26 cellular contexts compared by ENCODE assay signal in the genomic region with DNA sequence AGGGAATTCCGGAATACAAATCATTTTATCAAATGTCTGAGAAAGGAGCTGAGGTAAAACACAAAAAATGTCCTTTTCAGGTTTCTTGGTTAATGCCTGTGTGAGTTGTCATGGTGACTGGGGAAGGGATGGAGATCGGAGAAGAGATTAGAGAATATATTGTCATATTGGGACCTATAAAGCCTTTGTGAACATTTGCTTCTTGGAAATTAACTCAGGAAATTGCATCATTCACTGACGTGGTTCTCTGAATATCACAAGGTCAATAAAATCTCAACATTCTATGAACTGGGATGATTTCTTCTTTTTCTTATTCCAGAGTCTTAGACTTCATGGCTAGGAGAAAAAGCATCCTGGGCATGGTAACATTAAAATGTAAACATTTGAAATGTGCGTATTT.
A peak's percentile ranks its signal among the peaks of the same experiment; 100 is the strongest.
DNase-seq lines count a peak whose midpoint lies in the region; ATAC-seq and TF ChIP-seq lines count a peak whose summit lies in the region.
"Had no signal": no experiment of that assay in that cellular context is flagged by ENCODE, and none has a peak within 500 bp of the region (broad histone marks: within the 10 kb centered on the region; RNA-seq: fewer than 3 reads in every experiment).

No MANE protein-coding gene starts in this region.

- in situ Hi-C loops in SK-MEL-5 (cut with HindIII; ENCODE audit: low pct_unique_long_range_greater_than_20kb, low sequenced_read_pairs): no loop called here

- peaks cover 6% of the 10 kb centered on the region for H3K27me3 Mint-ChIP-seq in activated T-cell treated with anti-CD3 and anti-CD28 coated beads, Interleukin-2, amount 50 U/mL, for 72 hours (ENCODE audit: low read depth)
- peaks cover 28% of the 10 kb centered on the region for H3K27me3 Mint-ChIP-seq in activated T-cell treated with anti-CD3 and anti-CD28 coated beads, Interleukin-2, amount 50 U/mL, for 24 hours
- H3K27me3 Mint-ChIP-seq: activated naive CD8-positive, alpha-beta T cell treated with anti-CD3 and anti-CD28 coated beads, Interleukin-2, amount 10 ng/mL, durations not matched to agents 7 days and 5 days; brain had no signal

- WGBS in psoas muscle, 3 donors: 71 to 73% (median 71%) methylated on average over 4 of the region's 4 CpGs

- H3K4me3 ChIP-seq in psoas muscle: no peak overlapping the region
- H3K4me3 ChIP-seq: right lobe of liver, testis had no signal

- intact Hi-C loops in psoas muscle (cut with DNase I): no loop called here

- peaks cover 0 to 2% of the 10 kb centered on the region in 2 donors for H3K9me3 Mint-ChIP-seq in activated T-cell treated with anti-CD3 and anti-CD28 coated beads, Interleukin-2, amount 50 U/mL, for 72 hours
- H3K9me3 Mint-ChIP-seq in activated T-cell treated with anti-CD3 and anti-CD28 coated beads, Interleukin-2, amount 50 U/mL, for 24 hours: no peaks in the 10 kb centered on the region
- H3K9me3 Mint-ChIP-seq: activated naive CD8-positive, alpha-beta T cell treated with anti-CD3 and anti-CD28 coated beads, Interleukin-2, amount 10 ng/mL, durations not matched to agents 7 days and 5 days had no signal

- H3K9me3 ChIP-seq in psoas muscle: peaks cover 12% of the 10 kb centered on the region
- H3K9me3 ChIP-seq: BE2C, right lobe of liver, testis had no signal

- DNase-seq in activated T-cell treated with anti-CD3 and anti-CD28 coated beads, Interleukin-2, amount 50 U/mL, for 72 hours: no peak
- DNase-seq in activated T-cell treated with anti-CD3 and anti-CD28 coated beads, Interleukin-2, amount 50 U/mL, for 24 hours: no peak
- DNase-seq in SK-MEL-5 (ENCODE audit: low read depth, low spot score) (peak; percentile 25), fibroblast of peridontal ligament (ENCODE audit: extremely low read depth) (peak; percentile 51), stromal cell of bone marrow (ENCODE audit: low read depth) (peak; percentile 33), SK-N-DZ (ENCODE audit: low spot score) (no peak), psoas muscle (no peak)
- DNase-seq: 8988T; activated CD8-positive, alpha-beta T cell treated with anti-CD3 and anti-CD28 coated beads, Interleukin-2, amount 10 ng/mL, durations not matched to agents 7 days and 5 days; activated effector memory CD4-positive, alpha-beta T cell treated with anti-CD3 and anti-CD28 coated beads, Interleukin-2, amount 50 U/mL, for 16 hours; activated naive CD8-positive, alpha-beta T cell treated with anti-CD3 and anti-CD28 coated beads, Interleukin-2, amount 10 ng/mL, durations not matched to agents 7 days and 5 days; BE2C; DMS153; foreskin melanocyte; KBM-7; left colon; NCI-H1417; NCI-H2081 treated with DMSO at 0.1 percent for 48 hours; right lobe of liver; stimulated activated CD4-positive, alpha-beta T cell treated with anti-CD3 and anti-CD28 coated beads, Interleukin-15, amount 100 ng/mL, for 24 hours; stimulated activated naive B cell treated with anti-CD40 and anti-IgM and Interleukin-4, amounts not matched to agents 10 μg/mL and 1 μg/mL and 100 μg/mL, for 72 hours; T-helper 2 cell; testis had no signal

- no peaks in the 10 kb centered on the region for H3K4me1 Mint-ChIP-seq in activated T-cell treated with anti-CD3 and anti-CD28 coated beads, Interleukin-2, amount 50 U/mL, for 72 hours (ENCODE audit: low read depth)
- no peaks in the 10 kb centered on the region for H3K4me1 Mint-ChIP-seq in activated T-cell treated with anti-CD3 and anti-CD28 coated beads, Interleukin-2, amount 50 U/mL, for 24 hours (ENCODE audit: low read depth)
- H3K4me1 Mint-ChIP-seq: activated naive CD8-positive, alpha-beta T cell treated with anti-CD3 and anti-CD28 coated beads, Interleukin-2, amount 10 ng/mL, durations not matched to agents 7 days and 5 days; stimulated activated naive B cell treated with anti-CD40 and anti-IgM and Interleukin-4, amounts not matched to agents 10 μg/mL and 1 μg/mL and 100 μg/mL, for 72 hours had no signal

- H3K27ac ChIP-seq in psoas muscle: no peak overlapping the region
- H3K27ac ChIP-seq: right lobe of liver, testis had no signal

- H3K27ac Mint-ChIP-seq in activated T-cell treated with anti-CD3 and anti-CD28 coated beads, Interleukin-2, amount 50 U/mL, for 72 hours: peak overlapping the region; percentile 57
- H3K27ac Mint-ChIP-seq in activated T-cell treated with anti-CD3 and anti-CD28 coated beads, Interleukin-2, amount 50 U/mL, for 24 hours: no peak overlapping the region
- H3K27ac Mint-ChIP-seq: activated CD8-positive, alpha-beta T cell treated with anti-CD3 and anti-CD28 coated beads, Interleukin-2, amount 10 ng/mL, durations not matched to agents 7 days and 5 days; activated naive CD8-positive, alpha-beta T cell treated with anti-CD3 and anti-CD28 coated beads, Interleukin-2, amount 10 ng/mL, durations not matched to agents 7 days and 5 days; stimulated activated naive B cell treated with anti-CD40 and anti-IgM and Interleukin-4, amounts not matched to agents 10 μg/mL and 1 μg/mL and 100 μg/mL, for 72 hours had no signal

- H3K36me3 Mint-ChIP-seq in activated T-cell treated with anti-CD3 and anti-CD28 coated beads, Interleukin-2, amount 50 U/mL, for 72 hours (ENCODE audit: insufficient read depth in 2 of 2): no peaks in the 10 kb centered on the region
- H3K36me3 Mint-ChIP-seq in activated T-cell treated with anti-CD3 and anti-CD28 coated beads, Interleukin-2, amount 50 U/mL, for 24 hours (ENCODE audit: low read depth): no peaks in the 10 kb centered on the region
- H3K36me3 Mint-ChIP-seq: activated naive CD8-positive, alpha-beta T cell treated with anti-CD3 and anti-CD28 coated beads, Interleukin-2, amount 10 ng/mL, durations not matched to agents 7 days and 5 days; brain; stimulated activated naive B cell treated with anti-CD40 and anti-IgM and Interleukin-4, amounts not matched to agents 10 μg/mL and 1 μg/mL and 100 μg/mL, for 72 hours had no signal

- no peak for TF ChIP-seq CTCF in psoas muscle (IDR thresholded peaks at IDR 0.05)

- H3K4me1 ChIP-seq in psoas muscle: no peaks in the 10 kb centered on the region
- H3K4me1 ChIP-seq: BE2C, right lobe of liver, testis had no signal

- H3K27me3 ChIP-seq in psoas muscle (ENCODE audit: insufficient read depth in 3 of 3, low read length in 2 of 3): no peaks in the 10 kb centered on the region
- H3K27me3 ChIP-seq: BE2C, right lobe of liver, testis had no signal

- ATAC-seq in activated T-cell treated with anti-CD3 and anti-CD28 coated beads, Interleukin-2, amount 50 U/mL, for 72 hours (replicated peaks in 1 of 2): peak in 1 of 2 donors; percentile 32
- ATAC-seq in HG02798 (IDR thresholded peaks at IDR 0.05; ENCODE audit: poor library complexity, unreplicated experiment): no peak
- no peak for ATAC-seq in psoas muscle
- ATAC-seq: activated CD8-positive, alpha-beta T cell treated with anti-CD3 and anti-CD28 coated beads, Interleukin-2, amount 10 ng/mL, durations not matched to agents 7 days and 5 days; left colon; right lobe of liver; SK-N-SH treated with all-trans-retinoic acid at 6 μM for 48 hours; stimulated activated naive B cell treated with anti-CD40 and anti-IgM and Interleukin-4, amounts not matched to agents 10 μg/mL and 1 μg/mL and 100 μg/mL, for 72 hours had no signal

- no peaks in the 10 kb centered on the region for H3K36me3 ChIP-seq in psoas muscle (ENCODE audit: insufficient read depth in 1 of 2, low read depth in 1 of 2)
- H3K36me3 ChIP-seq: BE2C, right lobe of liver had no signal

- peak overlapping the region in 1 of 2 donors; percentile 18 for H3K4me3 Mint-ChIP-seq in activated T-cell treated with anti-CD3 and anti-CD28 coated beads, Interleukin-2, amount 50 U/mL, for 72 hours
- H3K4me3 Mint-ChIP-seq in activated T-cell treated with anti-CD3 and anti-CD28 coated beads, Interleukin-2, amount 50 U/mL, for 24 hours: no peak overlapping the region
- H3K4me3 Mint-ChIP-seq: activated CD8-positive, alpha-beta T cell treated with anti-CD3 and anti-CD28 coated beads, Interleukin-2, amount 10 ng/mL, durations not matched to agents 7 days and 5 days; activated naive CD8-positive, alpha-beta T cell treated with anti-CD3 and anti-CD28 coated beads, Interleukin-2, amount 10 ng/mL, durations not matched to agents 7 days and 5 days; brain; stimulated activated naive B cell treated with anti-CD40 and anti-IgM and Interleukin-4, amounts not matched to agents 10 μg/mL and 1 μg/mL and 100 μg/mL, for 72 hours had no signal

Comparison
In these comparisons a context has a peak if more than half of its experiments do, and no peak if none do; other contexts are left out.
1. DNase-seq: peak in SK-MEL-5 (single experiment), fibroblast of peridontal ligament (single experiment) and stromal cell of bone marrow (single experiment); none in activated T-cell treated with anti-CD3 and anti-CD28 coated beads, Interleukin-2, amount 50 U/mL, for 72 hours (0 of 2), activated T-cell treated with anti-CD3 and anti-CD28 coated beads, Interleukin-2, amount 50 U/mL, for 24 hours (single experiment), SK-N-DZ (single experiment) and psoas muscle (0 of 2).